ENCODE assay signal across 1 cellular context in the genomic region with DNA sequence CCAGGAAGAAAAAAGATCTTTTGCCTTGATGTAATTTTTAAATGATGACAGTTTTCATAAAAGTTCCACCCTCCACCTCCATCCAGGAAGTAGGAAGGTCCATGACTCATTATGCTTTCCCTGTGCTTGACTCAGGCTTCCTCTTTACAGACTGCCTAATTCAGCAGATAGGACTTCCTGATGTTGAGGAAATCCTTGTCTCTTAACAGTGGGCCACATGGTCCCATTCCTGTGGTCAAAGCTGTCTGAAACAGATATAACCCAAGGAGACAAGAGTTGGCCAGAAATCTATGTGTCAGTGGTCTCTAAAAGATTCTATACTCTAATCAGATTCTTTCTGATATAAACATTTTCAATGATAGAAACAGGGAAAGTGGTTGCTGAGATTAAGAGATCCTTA.
TF ChIP-seq lines count a peak whose summit lies in the region.

No MANE protein-coding gene starts in this region.

TF ChIP-seq in K562, 482 proteins besides CTCF, POLR2A, EP300 and RAD21 (continued from another document and continues in another):
- TF ChIP-seq, protein P1, sequence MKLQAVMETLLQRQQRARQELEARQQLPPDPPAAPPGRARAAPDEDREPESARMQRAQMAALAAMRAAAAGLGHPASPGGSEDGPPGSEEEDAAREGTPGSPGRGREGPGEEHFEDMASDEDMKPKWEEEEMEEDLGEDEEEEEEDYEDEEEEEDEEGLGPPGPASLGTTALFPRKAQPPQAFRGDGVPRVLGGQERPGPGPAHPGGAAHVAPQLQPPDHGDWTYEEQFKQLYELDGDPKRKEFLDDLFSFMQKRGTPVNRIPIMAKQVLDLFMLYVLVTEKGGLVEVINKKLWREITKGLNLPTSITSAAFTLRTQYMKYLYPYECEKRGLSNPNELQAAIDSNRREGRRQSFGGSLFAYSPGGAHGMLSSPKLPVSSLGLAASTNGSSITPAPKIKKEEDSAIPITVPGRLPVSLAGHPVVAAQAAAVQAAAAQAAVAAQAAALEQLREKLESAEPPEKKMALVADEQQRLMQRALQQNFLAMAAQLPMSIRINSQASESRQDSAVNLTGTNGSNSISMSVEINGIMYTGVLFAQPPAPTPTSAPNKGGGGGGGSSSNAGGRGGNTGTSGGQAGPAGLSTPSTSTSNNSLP (IDR thresholded peaks at IDR 0.05; ENCODE audit: borderline replicate concordance, low read depth, low read length) = peak; percentile 46; the same call in 1 of the 2 replicates
- TF ChIP-seq TRIM24 (IDR thresholded peaks at IDR 0.05) = peak; percentile 85 to 91
- TF ChIP-seq, protein P2, sequence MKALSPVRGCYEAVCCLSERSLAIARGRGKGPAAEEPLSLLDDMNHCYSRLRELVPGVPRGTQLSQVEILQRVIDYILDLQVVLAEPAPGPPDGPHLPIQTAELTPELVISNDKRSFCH (CRISPR knock-in tag; IDR thresholded peaks at IDR 0.05) = no peak
- TF ChIP-seq, protein P2 (tag; IDR thresholded peaks at IDR 0.05) = 0 out of 2 replicates have a peak, but pooled peaks have one; percentile 18
- peak; percentile 95 for TF ChIP-seq FOSL1 (tag; conservative IDR thresholded peaks at IDR 0.05)
- TF ChIP-seq, protein P3, sequence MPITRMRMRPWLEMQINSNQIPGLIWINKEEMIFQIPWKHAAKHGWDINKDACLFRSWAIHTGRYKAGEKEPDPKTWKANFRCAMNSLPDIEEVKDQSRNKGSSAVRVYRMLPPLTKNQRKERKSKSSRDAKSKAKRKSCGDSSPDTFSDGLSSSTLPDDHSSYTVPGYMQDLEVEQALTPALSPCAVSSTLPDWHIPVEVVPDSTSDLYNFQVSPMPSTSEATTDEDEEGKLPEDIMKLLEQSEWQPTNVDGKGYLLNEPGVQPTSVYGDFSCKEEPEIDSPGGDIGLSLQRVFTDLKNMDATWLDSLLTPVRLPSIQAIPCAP (CRISPR knock-in tag; IDR thresholded peaks at IDR 0.05; ENCODE audit: borderline replicate concordance) = no peak
- TF ChIP-seq JUN (IDR thresholded peaks at IDR 0.05; ENCODE audit: borderline replicate concordance, low read depth, low read length) = peak; percentile 93
- peak; percentile 67; the same call in 1 of the 2 replicates for TF ChIP-seq JUN (CRISPR knock-in tag; IDR thresholded peaks at IDR 0.05; ENCODE audit: borderline replicate concordance)
- TF ChIP-seq, protein P4, sequence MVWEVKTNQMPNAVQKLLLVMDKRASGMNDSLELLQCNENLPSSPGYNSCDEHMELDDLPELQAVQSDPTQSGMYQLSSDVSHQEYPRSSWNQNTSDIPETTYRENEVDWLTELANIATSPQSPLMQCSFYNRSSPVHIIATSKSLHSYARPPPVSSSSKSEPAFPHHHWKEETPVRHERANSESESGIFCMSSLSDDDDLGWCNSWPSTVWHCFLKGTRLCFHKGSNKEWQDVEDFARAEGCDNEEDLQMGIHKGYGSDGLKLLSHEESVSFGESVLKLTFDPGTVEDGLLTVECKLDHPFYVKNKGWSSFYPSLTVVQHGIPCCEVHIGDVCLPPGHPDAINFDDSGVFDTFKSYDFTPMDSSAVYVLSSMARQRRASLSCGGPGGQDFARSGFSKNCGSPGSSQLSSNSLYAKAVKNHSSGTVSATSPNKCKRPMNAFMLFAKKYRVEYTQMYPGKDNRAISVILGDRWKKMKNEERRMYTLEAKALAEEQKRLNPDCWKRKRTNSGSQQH (CRISPR knock-in tag; IDR thresholded peaks at IDR 0.05) = no peak
- TF ChIP-seq ARID1B (IDR thresholded peaks at IDR 0.05) = peak; percentile 95
- TF ChIP-seq, protein P5, sequence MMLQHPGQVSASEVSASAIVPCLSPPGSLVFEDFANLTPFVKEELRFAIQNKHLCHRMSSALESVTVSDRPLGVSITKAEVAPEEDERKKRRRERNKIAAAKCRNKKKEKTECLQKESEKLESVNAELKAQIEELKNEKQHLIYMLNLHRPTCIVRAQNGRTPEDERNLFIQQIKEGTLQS (IDR thresholded peaks at IDR 0.05) = peak; percentile 94
- TF ChIP-seq, protein P5 (CRISPR knock-in tag; conservative IDR thresholded peaks at IDR 0.05) = peak; percentile 52
- peak in 1 of 2 experiments; percentile 75; a peak in 1 of 4 replicates for TF ChIP-seq HDAC1 (IDR thresholded peaks at IDR 0.05)
- TF ChIP-seq TCF3 (CRISPR knock-in tag; IDR thresholded peaks at IDR 0.05) = peak; percentile 95
- TF ChIP-seq ATF7 (IDR thresholded peaks at IDR 0.05) = peak; percentile 75
- 0 out of 2 replicates have a peak, but pooled peaks have one; percentile 48 for TF ChIP-seq ZEB2 (IDR thresholded peaks at IDR 0.05)
- TF ChIP-seq ETV1 (tag; conservative IDR thresholded peaks at IDR 0.05; ENCODE audit: low read depth) = peak; percentile 84
- peak; percentile 86 for TF ChIP-seq LCOR (CRISPR knock-in tag; IDR thresholded peaks at IDR 0.05)
- TF ChIP-seq SMARCE1 (IDR thresholded peaks at IDR 0.05) = peak; percentile 95
- peak; percentile 15; the same call in 1 of the 2 replicates for TF ChIP-seq MAFF (IDR thresholded peaks at IDR 0.05; ENCODE audit: low read length)
- TF ChIP-seq SMARCC2 (IDR thresholded peaks at IDR 0.05; ENCODE audit: low read depth) = peak; percentile 93
- peak; percentile 83 for TF ChIP-seq KLF16 (IDR thresholded peaks at IDR 0.05)
- TF ChIP-seq NFIC (IDR thresholded peaks at IDR 0.05) = peak; percentile 65
- no peak for TF ChIP-seq RBM15 (IDR thresholded peaks at IDR 0.05; ENCODE audit: insufficient read depth, low read length)
- TF ChIP-seq, protein P6, sequence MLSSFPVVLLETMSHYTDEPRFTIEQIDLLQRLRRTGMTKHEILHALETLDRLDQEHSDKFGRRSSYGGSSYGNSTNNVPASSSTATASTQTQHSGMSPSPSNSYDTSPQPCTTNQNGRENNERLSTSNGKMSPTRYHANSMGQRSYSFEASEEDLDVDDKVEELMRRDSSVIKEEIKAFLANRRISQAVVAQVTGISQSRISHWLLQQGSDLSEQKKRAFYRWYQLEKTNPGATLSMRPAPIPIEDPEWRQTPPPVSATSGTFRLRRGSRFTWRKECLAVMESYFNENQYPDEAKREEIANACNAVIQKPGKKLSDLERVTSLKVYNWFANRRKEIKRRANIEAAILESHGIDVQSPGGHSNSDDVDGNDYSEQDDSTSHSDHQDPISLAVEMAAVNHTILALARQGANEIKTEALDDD (IDR thresholded peaks at IDR 0.05) = peak; percentile 54; the same call in 1 of the 2 replicates
- TF ChIP-seq, protein P7, sequence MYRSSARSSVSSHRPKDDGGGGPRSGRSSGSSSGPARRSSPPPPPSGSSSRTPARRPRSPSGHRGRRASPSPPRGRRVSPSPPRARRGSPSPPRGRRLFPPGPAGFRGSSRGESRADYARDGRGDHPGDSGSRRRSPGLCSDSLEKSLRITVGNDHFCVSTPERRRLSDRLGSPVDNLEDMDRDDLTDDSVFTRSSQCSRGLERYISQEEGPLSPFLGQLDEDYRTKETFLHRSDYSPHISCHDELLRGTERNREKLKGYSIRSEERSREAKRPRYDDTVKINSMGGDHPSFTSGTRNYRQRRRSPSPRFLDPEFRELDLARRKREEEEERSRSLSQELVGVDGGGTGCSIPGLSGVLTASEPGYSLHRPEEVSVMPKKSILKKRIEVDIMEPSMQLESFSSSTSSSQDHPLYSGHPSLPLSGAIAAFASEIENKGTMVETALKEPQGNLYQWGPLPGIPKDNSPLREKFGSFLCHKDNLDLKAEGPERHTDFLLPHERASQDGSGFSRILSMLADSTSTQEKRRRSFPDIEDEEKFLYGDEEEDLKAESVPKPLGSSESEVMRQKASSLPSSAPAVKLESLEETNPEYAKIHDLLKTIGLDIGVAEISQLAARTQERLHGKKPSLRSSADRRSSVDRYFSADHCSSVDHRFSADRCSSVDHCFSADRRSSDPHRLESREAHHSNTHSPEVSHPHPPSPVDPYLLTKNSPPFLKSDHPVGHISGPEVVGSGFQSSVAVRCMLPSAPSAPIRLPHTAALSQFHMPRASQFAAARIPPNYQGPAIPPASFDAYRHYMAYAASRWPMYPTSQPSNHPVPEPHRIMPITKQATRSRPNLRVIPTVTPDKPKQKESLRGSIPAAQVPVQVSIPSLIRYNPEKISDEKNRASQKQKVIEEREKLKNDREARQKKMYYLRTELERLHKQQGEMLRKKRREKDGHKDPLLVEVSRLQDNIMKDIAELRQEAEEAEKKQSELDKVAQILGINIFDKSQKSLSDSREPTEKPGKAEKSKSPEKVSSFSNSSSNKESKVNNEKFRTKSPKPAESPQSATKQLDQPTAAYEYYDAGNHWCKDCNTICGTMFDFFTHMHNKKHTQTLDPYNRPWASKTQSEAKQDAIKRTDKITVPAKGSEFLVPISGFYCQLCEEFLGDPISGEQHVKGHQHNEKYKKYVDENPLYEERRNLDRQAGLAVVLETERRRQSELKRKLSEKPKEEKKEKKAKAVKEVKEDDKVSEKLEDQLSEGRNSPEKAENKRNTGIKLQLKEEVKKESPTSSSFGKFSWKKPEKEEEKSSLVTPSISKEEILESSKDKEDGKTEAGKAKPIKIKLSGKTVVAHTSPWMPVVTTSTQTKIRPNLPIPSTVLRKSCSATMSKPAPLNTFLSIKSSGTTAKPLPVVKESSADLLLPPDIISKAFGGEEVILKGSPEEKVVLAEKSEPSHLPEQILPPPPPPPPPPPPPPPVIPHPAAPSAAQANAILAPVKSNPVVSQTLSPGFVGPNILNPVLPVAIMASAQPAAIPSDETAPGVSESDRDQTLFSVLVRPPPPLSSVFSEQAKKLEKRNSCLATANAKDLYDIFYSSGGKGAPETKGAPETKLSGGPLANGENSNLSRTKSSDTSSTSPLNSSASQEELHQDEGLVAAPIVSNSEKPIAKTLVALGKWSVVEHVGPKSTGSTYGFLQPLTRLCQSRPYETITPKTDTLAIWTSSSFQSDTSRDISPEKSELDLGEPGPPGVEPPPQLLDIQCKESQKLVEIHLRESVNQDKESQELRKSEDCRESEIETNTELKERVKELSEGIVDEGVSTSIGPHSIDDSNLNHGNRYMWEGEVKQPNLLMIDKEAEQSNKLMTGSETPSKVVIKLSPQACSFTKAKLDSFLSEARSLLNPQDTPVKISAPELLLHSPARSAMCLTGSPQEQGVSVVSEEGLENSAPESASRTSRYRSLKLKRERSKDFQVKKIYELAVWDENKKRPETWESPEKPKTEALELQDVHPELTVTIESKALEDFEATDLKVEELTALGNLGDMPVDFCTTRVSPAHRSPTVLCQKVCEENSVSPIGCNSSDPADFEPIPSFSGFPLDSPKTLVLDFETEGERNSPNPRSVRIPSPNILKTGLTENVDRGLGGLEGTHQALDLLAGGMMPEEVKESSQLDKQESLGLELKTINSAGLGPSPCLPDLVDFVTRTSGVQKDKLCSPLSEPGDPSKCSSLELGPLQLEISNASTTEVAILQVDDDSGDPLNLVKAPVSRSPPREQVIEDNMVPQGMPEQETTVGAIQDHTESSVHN (IDR thresholded peaks at IDR 0.05; ENCODE audit: borderline replicate concordance in 1 of 2, low read depth in 1 of 2) = peak in 1 of 2 experiments; percentile 64; a peak in 2 of 4 replicates
- TF ChIP-seq RCOR1 (IDR thresholded peaks at IDR 0.05; ENCODE audit: borderline replicate concordance in 1 of 2, low read depth in 2 of 2, low read length in 2 of 2) = peak in 1 of 2 experiments; percentile 95; a peak in 2 of 4 replicates
- 0 out of 2 replicates have a peak, but pooled peaks have one; percentile 16 for TF ChIP-seq MEF2A (IDR thresholded peaks at IDR 0.05; ENCODE audit: control insufficient read depth, low read depth, low read length)
- TF ChIP-seq, protein P8, sequence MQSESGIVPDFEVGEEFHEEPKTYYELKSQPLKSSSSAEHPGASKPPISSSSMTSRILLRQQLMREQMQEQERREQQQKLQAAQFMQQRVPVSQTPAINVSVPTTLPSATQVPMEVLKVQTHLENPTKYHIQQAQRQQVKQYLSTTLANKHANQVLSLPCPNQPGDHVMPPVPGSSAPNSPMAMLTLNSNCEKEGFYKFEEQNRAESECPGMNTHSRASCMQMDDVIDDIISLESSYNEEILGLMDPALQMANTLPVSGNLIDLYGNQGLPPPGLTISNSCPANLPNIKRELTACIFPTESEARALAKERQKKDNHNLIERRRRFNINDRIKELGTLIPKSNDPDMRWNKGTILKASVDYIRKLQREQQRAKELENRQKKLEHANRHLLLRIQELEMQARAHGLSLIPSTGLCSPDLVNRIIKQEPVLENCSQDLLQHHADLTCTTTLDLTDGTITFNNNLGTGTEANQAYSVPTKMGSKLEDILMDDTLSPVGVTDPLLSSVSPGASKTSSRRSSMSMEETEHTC (IDR thresholded peaks at IDR 0.05) = 0 out of 2 replicates have a peak, but pooled peaks have one; percentile 44
- TF ChIP-seq, protein P9, sequence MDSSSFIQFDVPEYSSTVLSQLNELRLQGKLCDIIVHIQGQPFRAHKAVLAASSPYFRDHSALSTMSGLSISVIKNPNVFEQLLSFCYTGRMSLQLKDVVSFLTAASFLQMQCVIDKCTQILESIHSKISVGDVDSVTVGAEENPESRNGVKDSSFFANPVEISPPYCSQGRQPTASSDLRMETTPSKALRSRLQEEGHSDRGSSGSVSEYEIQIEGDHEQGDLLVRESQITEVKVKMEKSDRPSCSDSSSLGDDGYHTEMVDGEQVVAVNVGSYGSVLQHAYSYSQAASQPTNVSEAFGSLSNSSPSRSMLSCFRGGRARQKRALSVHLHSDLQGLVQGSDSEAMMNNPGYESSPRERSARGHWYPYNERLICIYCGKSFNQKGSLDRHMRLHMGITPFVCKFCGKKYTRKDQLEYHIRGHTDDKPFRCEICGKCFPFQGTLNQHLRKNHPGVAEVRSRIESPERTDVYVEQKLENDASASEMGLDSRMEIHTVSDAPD (CRISPR knock-in tag; IDR thresholded peaks at IDR 0.05) = no peak
- TF ChIP-seq CBFA2T3 (IDR thresholded peaks at IDR 0.05) = peak; percentile 96
- peak; percentile 66 for TF ChIP-seq MAFK (IDR thresholded peaks at IDR 0.05; ENCODE audit: low read length)
- TF ChIP-seq SMARCA4 (IDR thresholded peaks at IDR 0.05) = peak; percentile 96
- TF ChIP-seq FOXK2 (conservative IDR thresholded peaks at IDR 0.05 in 1 of 2, IDR thresholded peaks at IDR 0.05 in 1 of 2; ENCODE audit: low read depth in 2 of 2) = 0 out of 4 replicates have a peak, but pooled peaks of 1 of the 2 experiments have one; percentile 36
- peak; percentile 89 for TF ChIP-seq CBFA2T2 (conservative IDR thresholded peaks at IDR 0.05)
- TF ChIP-seq MYC (IDR thresholded peaks at IDR 0.05; ENCODE audit: low read depth, low read length) = peak; percentile 84
- TF ChIP-seq MYC (CRISPR knock-in tag; IDR thresholded peaks at IDR 0.05; ENCODE audit: borderline replicate concordance, low read depth) = no peak
- TF ChIP-seq SMAD4 (CRISPR knock-in tag; conservative IDR thresholded peaks at IDR 0.05) = peak; percentile 75
- TF ChIP-seq CREM (IDR thresholded peaks at IDR 0.05; ENCODE audit: low read depth) = peak; percentile 72
- no peak for TF ChIP-seq EZH2 (IDR thresholded peaks at IDR 0.05; ENCODE audit: borderline replicate concordance, low read depth, low read length)
- TF ChIP-seq MTA2 (IDR thresholded peaks at IDR 0.05; ENCODE audit: low read depth) = peak; percentile 81
- TF ChIP-seq LEF1 (IDR thresholded peaks at IDR 0.05) = 0 out of 2 replicates have a peak, but pooled peaks have one; percentile 27
- TF ChIP-seq, protein P10, sequence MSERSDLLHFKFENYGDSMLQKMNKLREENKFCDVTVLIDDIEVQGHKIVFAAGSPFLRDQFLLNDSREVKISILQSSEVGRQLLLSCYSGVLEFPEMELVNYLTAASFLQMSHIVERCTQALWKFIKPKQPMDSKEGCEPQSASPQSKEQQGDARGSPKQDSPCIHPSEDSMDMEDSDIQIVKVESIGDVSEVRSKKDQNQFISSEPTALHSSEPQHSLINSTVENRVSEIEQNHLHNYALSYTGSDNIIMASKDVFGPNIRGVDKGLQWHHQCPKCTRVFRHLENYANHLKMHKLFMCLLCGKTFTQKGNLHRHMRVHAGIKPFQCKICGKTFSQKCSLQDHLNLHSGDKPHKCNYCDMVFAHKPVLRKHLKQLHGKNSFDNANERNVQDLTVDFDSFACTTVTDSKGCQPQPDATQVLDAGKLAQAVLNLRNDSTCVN (CRISPR knock-in tag; IDR thresholded peaks at IDR 0.05) = no peak
